ENCODE assay signal across 15 cellular contexts in genomic region chr21:22223385-22223784, GRCh38.
DNase-seq lines count a peak whose midpoint lies in the region; ATAC-seq and TF ChIP-seq lines count a peak whose summit lies in the region.
"Had no signal": no experiment of that assay in that cellular context is flagged by ENCODE, and none has a peak within 500 bp of the region (broad histone marks: within the 10 kb centered on the region; RNA-seq: fewer than 3 reads in every experiment).

No MANE protein-coding gene starts in this region.

- H3K27ac Mint-ChIP-seq in H9: no peak overlapping the region
- H3K27ac Mint-ChIP-seq: CD4-positive, CD25-positive, alpha-beta regulatory T cell; T-helper 17 cell had no signal

- H3K56ac ChIP-seq in H9 (ENCODE audit: insufficient read length, low read depth, low read length): no peak overlapping the region

- H3K4me3 ChIP-seq in OCI-LY7 (ENCODE audit: low read depth, low read length, poor library complexity, severe bottlenecking): no peak overlapping the region
- H3K4me3 ChIP-seq: breast epithelium, prostate gland, upper lobe of right lung had no signal

- H3K14ac ChIP-seq in H9 (ENCODE audit: insufficient read depth, low read length): no peak overlapping the region

- no peak overlapping the region for H3K4me3 Mint-ChIP-seq in H9
- H3K4me3 Mint-ChIP-seq: CD4-positive, CD25-positive, alpha-beta regulatory T cell; T-helper 17 cell had no signal

- WGBS in H9 (ENCODE audit: extremely low coverage, insufficient read length, low lambda C conversion rate): no CpG with 5 or more reads among the region's 3 CpGs

- no peak overlapping the region for H4K91ac ChIP-seq in H9 (ENCODE audit: insufficient read length, low read depth, low read length)

- no peaks in the 10 kb centered on the region for H3K79me1 ChIP-seq in H9 (ENCODE audit: insufficient read depth, low read depth, low read length, poor library complexity, severe bottlenecking)

- POLR2A ChIA-PET in OCI-LY7 (lab: Charles Lee): no interaction called here

- no peak overlapping the region for H3K4me2 ChIP-seq in H9 (ENCODE audit: insufficient read depth, insufficient read length, low read length)
- no peak overlapping the region for H3K4me2 ChIP-seq in OCI-LY7 (ENCODE audit: low read length)

- H3K9me3 ChIP-seq in H9 (ENCODE audit: control insufficient read depth, low read depth, low read length): no peaks in the 10 kb centered on the region
- peaks cover 40% of the 10 kb centered on the region; the same call in 1 of the 2 replicates for H3K9me3 ChIP-seq in OCI-LY7 (ENCODE audit: low read length)
- H3K9me3 ChIP-seq: breast epithelium, prostate gland, upper lobe of right lung had no signal

- H3K9me3 Mint-ChIP-seq in H9: no peaks in the 10 kb centered on the region

- H3K27me3 ChIP-seq in foreskin keratinocyte: no peaks in the 10 kb centered on the region
- H3K27me3 ChIP-seq in H9 (ENCODE audit: insufficient read depth, low read length): no peaks in the 10 kb centered on the region
- H3K27me3 ChIP-seq: breast epithelium, upper lobe of right lung had no signal

- intact Hi-C loops in OCI-LY7 (cut with micrococcal nuclease; ENCODE audit: unreplicated experiment): no loop called here

- H3K4me1 Mint-ChIP-seq in H9: no peaks in the 10 kb centered on the region
- H3K4me1 Mint-ChIP-seq: CD4-positive, CD25-positive, alpha-beta regulatory T cell; T-helper 17 cell had no signal

- H2BK15ac ChIP-seq in H9 (ENCODE audit: low read depth, low read length): no peak overlapping the region

- no peak overlapping the region for H2BK5ac ChIP-seq in H9 (ENCODE audit: insufficient read length, low read length)

- no peak overlapping the region for H3K23ac ChIP-seq in H9 (ENCODE audit: insufficient read length, low read depth, low read length)

- H3K18ac ChIP-seq in H9 (ENCODE audit: insufficient read length, low read depth, low read length): no peak overlapping the region

- H3K36me3 Mint-ChIP-seq in H9 (ENCODE audit: insufficient read depth in 1 of 3, low read depth in 3 of 3): no peaks in the 10 kb centered on the region; a peak in 1 of 7 replicates
- H3K36me3 Mint-ChIP-seq: CD4-positive, CD25-positive, alpha-beta regulatory T cell had no signal

- H3K36me3 ChIP-seq in OCI-LY7 (ENCODE audit: insufficient read depth, low read length): no peaks in the 10 kb centered on the region
- H3K36me3 ChIP-seq: breast epithelium, prostate gland, upper lobe of right lung had no signal

- no peak overlapping the region for H2AK5ac ChIP-seq in H9 (ENCODE audit: insufficient read length, low read length)

- H4K20me1 ChIP-seq in H9 (ENCODE audit: control insufficient read depth, insufficient read depth, insufficient read length) (no peaks in the 10 kb centered on the region), OCI-LY7 (ENCODE audit: insufficient read depth, low read length) (no peaks in the 10 kb centered on the region)

- no TSS peak for BruUV-seq in OCI-LY7 (replicated peaks; lab: Mats Ljungman, UMichigan)

- H3K79me2 ChIP-seq in H9 (ENCODE audit: insufficient read depth, low read length) (no peaks in the 10 kb centered on the region), OCI-LY7 (ENCODE audit: insufficient read depth, low read depth, low read length) (no peaks in the 10 kb centered on the region)

- no peak overlapping the region for H3K4ac ChIP-seq in H9 (ENCODE audit: low read depth, low read length)

- no peaks in the 10 kb centered on the region for H3K23me2 ChIP-seq in H9 (ENCODE audit: insufficient read length, low read depth, low read length, poor library complexity, severe bottlenecking)

- CTCF ChIA-PET in OCI-LY7 (lab: Charles Lee; ENCODE audit: unreplicated experiment): no interaction called here

- no peak overlapping the region for H4K8ac ChIP-seq in H9 (replicated peaks; ENCODE audit: insufficient read length, low read depth, low read length)

- no peak overlapping the region for H2BK20ac ChIP-seq in H9 (ENCODE audit: low read depth, low read length, poor library complexity, severe bottlenecking)

- no peaks in the 10 kb centered on the region for H3K9me2 ChIP-seq in OCI-LY7 (ENCODE audit: insufficient read depth, low read length)

- no peak overlapping the region for H3T11ph ChIP-seq in H9 (ENCODE audit: low read length)

- H3K4me1 ChIP-seq in foreskin keratinocyte: peaks cover 3% of the 10 kb centered on the region
- H3K4me1 ChIP-seq in H9 (ENCODE audit: insufficient read depth, low read length): no peaks in the 10 kb centered on the region
- no peaks in the 10 kb centered on the region for H3K4me1 ChIP-seq in OCI-LY7 (ENCODE audit: insufficient read depth, low read length, poor library complexity, severe bottlenecking)
- H3K4me1 ChIP-seq: breast epithelium, prostate gland, upper lobe of right lung had no signal

- ATAC-seq in GM18508 (IDR thresholded peaks at IDR 0.05; ENCODE audit: insufficient read depth, unreplicated experiment) (peak; percentile 93), GM21526 (IDR thresholded peaks at IDR 0.05; ENCODE audit: low FRiP score, unreplicated experiment) (peak; percentile 67), HG03108 (IDR thresholded peaks at IDR 0.05; ENCODE audit: unreplicated experiment) (peak; percentile 67), foreskin keratinocyte (peak; percentile 15), GM18502 (IDR thresholded peaks at IDR 0.05; ENCODE audit: poor library complexity, unreplicated experiment) (no peak), GM19397 (IDR thresholded peaks at IDR 0.05; ENCODE audit: unreplicated experiment) (no peak)
- ATAC-seq: T-helper 17 cell, upper lobe of right lung had no signal

- DNase-seq in foreskin keratinocyte (peak in 1 of 2 donors; percentile 17), H9 (no peak), OCI-LY7 (ENCODE audit: low spot score) (no peak)
- DNase-seq: CD4-positive, CD25-positive, alpha-beta regulatory T cell; kidney glomerular epithelial cell; NCI-H82; T-helper 17 cell; upper lobe of right lung had no signal

- H3K27ac ChIP-seq in foreskin keratinocyte: no peak overlapping the region
- no peak overlapping the region for H3K27ac ChIP-seq in H9 (ENCODE audit: insufficient read length, low read depth, low read length)
- no peak overlapping the region for H3K27ac ChIP-seq in OCI-LY7 (ENCODE audit: low read depth, low read length, poor library complexity, severe bottlenecking)
- H3K27ac ChIP-seq: breast epithelium, prostate gland, upper lobe of right lung had no signal

- H2BK12ac ChIP-seq in H9 (ENCODE audit: insufficient read length, low read depth, low read length): no peak overlapping the region

- H4K5ac ChIP-seq in H9 (ENCODE audit: insufficient read length, low read depth, low read length): no peak overlapping the region

- H2BK120ac ChIP-seq in H9 (ENCODE audit: low read depth, low read length, poor library complexity, severe bottlenecking): no peak overlapping the region

- H2AFZ ChIP-seq in H9 (ENCODE audit: low read length) (no peak overlapping the region), OCI-LY7 (ENCODE audit: low read length) (no peak overlapping the region)

- H3K9ac ChIP-seq in H9 (ENCODE audit: extremely low read depth, insufficient read length, low read length): no peak overlapping the region

- no peak for TF ChIP-seq CTCF in foreskin keratinocyte (conservative IDR thresholded peaks at IDR 0.05)
- no peak for TF ChIP-seq CTCF in H9 (conservative IDR thresholded peaks at IDR 0.05)
- no peak for TF ChIP-seq CTCF in OCI-LY7 (conservative IDR thresholded peaks at IDR 0.05; ENCODE audit: low read length)

- H3K27me3 Mint-ChIP-seq in H9 (ENCODE audit: low read depth): no peaks in the 10 kb centered on the region
- H3K27me3 Mint-ChIP-seq: CD4-positive, CD25-positive, alpha-beta regulatory T cell; T-helper 17 cell had no signal

Comparison
In these comparisons a context has a peak if more than half of its experiments do, and no peak if none do; other contexts are left out.
1. ATAC-seq: peak in GM18508 (single experiment), GM21526 (single experiment), HG03108 (single experiment) and foreskin keratinocyte (single experiment); none in GM18502 (single experiment) and GM19397 (single experiment).